In genomic region chr7:137545059-137545730, GRCh38 we compare ENCODE assay signal across 1 cellular context.
TF ChIP-seq lines count a peak whose summit lies in the region.

No MANE protein-coding gene starts in this region.

TF ChIP-seq in SK-N-SH treated with all-trans-retinoic acid at 6 μM for 48 hours, 23 proteins besides CTCF, POLR2A, EP300 and RAD21 (continued from another document):
- no peak for TF ChIP-seq TSHZ2 (CRISPR knock-in tag; IDR thresholded peaks at IDR 0.05)
- TF ChIP-seq RARB (CRISPR knock-in tag; IDR thresholded peaks at IDR 0.05), result no peak
- no peak for TF ChIP-seq GLIS3 (CRISPR knock-in tag; IDR thresholded peaks at IDR 0.05)
- no peak for TF ChIP-seq ISL1 (CRISPR knock-in tag; IDR thresholded peaks at IDR 0.05)
- no peak for TF ChIP-seq SNAI2 (CRISPR knock-in tag; IDR thresholded peaks at IDR 0.05)
- TF ChIP-seq CREB5 (CRISPR knock-in tag; IDR thresholded peaks at IDR 0.05; ENCODE audit: low read depth), result no peak
- no peak for TF ChIP-seq BACH2 (CRISPR knock-in tag; IDR thresholded peaks at IDR 0.05; ENCODE audit: borderline replicate concordance)
- no peak for TF ChIP-seq TCF4 (CRISPR knock-in tag; IDR thresholded peaks at IDR 0.05; ENCODE audit: borderline replicate concordance)
- TF ChIP-seq POU6F1 (CRISPR knock-in tag; IDR thresholded peaks at IDR 0.05; ENCODE audit: borderline replicate concordance, low read depth), result no peak
- TF ChIP-seq ZNF565 (CRISPR knock-in tag; conservative IDR thresholded peaks at IDR 0.05; ENCODE audit: low read depth), result no peak
- no peak for TF ChIP-seq OSR1 (CRISPR knock-in tag; IDR thresholded peaks at IDR 0.05)
- no peak for TF ChIP-seq ZFP3 (CRISPR knock-in tag; IDR thresholded peaks at IDR 0.05)
- no peak for TF ChIP-seq ZNF70 (CRISPR knock-in tag; IDR thresholded peaks at IDR 0.05)
- no peak for TF ChIP-seq ARNTL (CRISPR knock-in tag; IDR thresholded peaks at IDR 0.05; ENCODE audit: borderline replicate concordance, low read depth)
- TF ChIP-seq TOX (CRISPR knock-in tag; IDR thresholded peaks at IDR 0.05; ENCODE audit: borderline replicate concordance), result no peak
